ENCODE assay signal across 8 cellular contexts in genomic region chr6:79949235-79949634, GRCh38. TPM values are rescaled to one million over a fixed set of nuclear protein-coding genes. Genes with fewer than 3 reads are reported as not detected.
DNase-seq lines count a peak whose midpoint lies in the region; ATAC-seq and TF ChIP-seq lines count a peak whose summit lies in the region.

No MANE protein-coding gene starts in this region.

- H3K4me3 ChIP-seq in gastroesophageal sphincter = no peak overlapping the region
- H3K4me3 ChIP-seq in retinal pigment epithelial cell (ENCODE audit: low read length) = no peak overlapping the region

- TF ChIP-seq EP300 in gastroesophageal sphincter (IDR thresholded peaks at IDR 0.05) = no peak

- H3K27ac Mint-ChIP-seq in stimulated activated memory B cell treated with anti-CD40 and anti-IgM and Interleukin-4, amounts not matched to agents 10 μg/mL and 1 μg/mL and 100 μg/mL, for 72 hours = no peak overlapping the region

- H3K4me1 Mint-ChIP-seq in stimulated activated memory B cell treated with anti-CD40 and anti-IgM and Interleukin-4, amounts not matched to agents 10 μg/mL and 1 μg/mL and 100 μg/mL, for 72 hours = peaks cover 14% of the 10 kb centered on the region

- peaks cover 46% of the 10 kb centered on the region for H3K27me3 Mint-ChIP-seq in stimulated activated memory B cell treated with anti-CD40 and anti-IgM and Interleukin-4, amounts not matched to agents 10 μg/mL and 1 μg/mL and 100 μg/mL, for 72 hours

- no peak overlapping the region for H3K27ac ChIP-seq in gastroesophageal sphincter

- H3K4me1 ChIP-seq in gastroesophageal sphincter = peaks cover 5 to 30% (median 8%) of the 10 kb centered on the region in 3 donors

- DNase-seq in DMS 273 treated with DMSO at 0.1 percent for 48 hours (lab: John Stamatoyannopoulos, UW) (peak; percentile 49), NCI-H82 (lab: John Stamatoyannopoulos, UW) (peak; percentile 90), activated T-cell treated with anti-CD3 and anti-CD28 coated beads for 4 hours (peak; percentile 30), retinal pigment epithelial cell (ENCODE audit: low read depth) (peak; percentile 25)

- 20 to 91% methylated on average over 1 to 6 of the region's 6 CpGs for WGBS in gastroesophageal sphincter (ENCODE audit: low coverage in 1 of 2), 2 donors

- H3K27me3 ChIP-seq in gastroesophageal sphincter = peaks cover 9% of the 10 kb centered on the region

- peak in 3 of 4 experiments; percentile 14 to 49 (median 39) for TF ChIP-seq CTCF in gastroesophageal sphincter (IDR thresholded peaks at IDR 0.05)
- TF ChIP-seq CTCF in retinal pigment epithelial cell (conservative IDR thresholded peaks at IDR 0.05; ENCODE audit: low read depth, low read length) = peak; percentile 68

- no peak overlapping the region for H3K4me3 Mint-ChIP-seq in stimulated activated memory B cell treated with anti-CD40 and anti-IgM and Interleukin-4, amounts not matched to agents 10 μg/mL and 1 μg/mL and 100 μg/mL, for 72 hours

- H3K9me3 ChIP-seq in gastroesophageal sphincter = no peaks in the 10 kb centered on the region

- H3K36me3 Mint-ChIP-seq in stimulated activated memory B cell treated with anti-CD40 and anti-IgM and Interleukin-4, amounts not matched to agents 10 μg/mL and 1 μg/mL and 100 μg/mL, for 72 hours = no peaks in the 10 kb centered on the region

- H3K36me3 ChIP-seq in gastroesophageal sphincter = no peaks in the 10 kb centered on the region

- ATAC-seq in GM19043 (IDR thresholded peaks at IDR 0.05; ENCODE audit: low read depth, unreplicated experiment) (peak; percentile 53), HG03565 (IDR thresholded peaks at IDR 0.05; ENCODE audit: unreplicated experiment) (peak; percentile 65), gastroesophageal sphincter (no peak)
- ATAC-seq in stimulated activated memory B cell treated with anti-CD40 and anti-IgM and Interleukin-4, amounts not matched to agents 10 μg/mL and 1 μg/mL and 100 μg/mL, for 72 hours = no peak

- no peak for TF ChIP-seq POLR2A in gastroesophageal sphincter (IDR thresholded peaks at IDR 0.05)

- no peaks in the 10 kb centered on the region for H3K9me3 Mint-ChIP-seq in stimulated activated memory B cell treated with anti-CD40 and anti-IgM and Interleukin-4, amounts not matched to agents 10 μg/mL and 1 μg/mL and 100 μg/mL, for 72 hours

RNA-seq across cellular contexts. Expression of gene ELOVL4, which starts 1.9 kb away (rescaled TPM):
- 1 to 10 TPM; 2.3 to 3.7 (median 2.8) TPM for total RNA-seq in gastroesophageal sphincter

RNA-seq across cellular contexts. Expression of gene TTK, which starts 55.2 kb away (rescaled TPM):
- total RNA-seq in gastroesophageal sphincter = under 1 TPM in 3 of 4 donors, not detected in 1; 0.19 to 0.32 (median 0.27) TPM

Comparison
In these comparisons a context has a peak if more than half of its experiments do, and no peak if none do; other contexts are left out.
1. DNase-seq: peak in every context shown above with its lines; median percentile 90 in NCI-H82; 49 in DMS 273 treated with DMSO at 0.1 percent for 48 hours; 30 in activated T-cell treated with anti-CD3 and anti-CD28 coated beads for 4 hours; 25 in retinal pigment epithelial cell.
2. ATAC-seq: peak in GM19043 (single experiment) and HG03565 (single experiment); none in gastroesophageal sphincter (single experiment) and stimulated activated memory B cell treated with anti-CD40 and anti-IgM and Interleukin-4, amounts not matched to agents 10 μg/mL and 1 μg/mL and 100 μg/mL, for 72 hours (single experiment).